In the genomic region with DNA sequence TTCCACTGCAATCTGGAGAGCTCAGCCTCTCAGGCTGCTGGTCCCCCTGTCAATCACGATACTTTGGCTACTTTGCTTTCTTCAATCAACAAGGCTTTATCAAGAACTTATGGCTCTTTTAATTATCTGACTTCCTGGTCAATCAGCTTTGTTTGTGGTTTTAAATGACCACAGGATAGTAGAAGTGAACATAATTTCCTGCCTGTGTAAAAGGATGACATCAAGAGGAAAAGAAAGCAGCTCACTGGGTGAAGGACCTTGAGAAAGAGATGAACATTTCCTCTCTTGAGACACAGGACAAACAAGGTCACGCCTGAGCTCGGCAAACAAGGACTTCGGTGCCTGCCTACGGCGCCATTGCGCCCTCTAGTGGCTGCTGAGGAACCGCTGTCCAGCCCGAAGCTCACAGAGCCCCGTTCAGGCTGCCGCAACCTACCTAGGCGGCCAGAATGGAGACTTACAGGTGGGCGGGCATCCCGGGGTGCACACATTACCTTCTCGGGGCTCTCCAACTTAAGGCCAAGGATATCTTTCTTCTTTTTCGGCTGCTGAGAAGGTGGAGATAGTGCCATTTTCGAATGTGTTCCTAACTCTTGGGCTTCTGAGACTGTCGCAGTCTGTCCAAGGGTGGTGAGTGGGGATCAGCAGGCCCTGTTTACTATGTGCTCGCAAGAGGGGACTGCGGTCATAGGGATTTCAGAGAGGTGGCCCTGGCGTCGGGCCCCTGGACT, we compare ENCODE assay signal across 8 cellular contexts. TPM values are rescaled to one million over a fixed set of nuclear protein-coding genes. Genes with fewer than 3 reads are reported as not detected.
DNase-seq lines count a peak whose midpoint lies in the region; ATAC-seq and TF ChIP-seq lines count a peak whose summit lies in the region.

No MANE protein-coding gene starts in this region.

- H3K36me3 Mint-ChIP-seq in neural crest cell (ENCODE audit: low read depth): no peaks in the 10 kb centered on the region
- no peaks in the 10 kb centered on the region for H3K36me3 Mint-ChIP-seq in stimulated activated naive CD8-positive, alpha-beta T cell treated with anti-CD3 and anti-CD28 coated beads, Interleukin-15, Interleukin-2, amounts not matched to agents 100 ng/mL and 50 ng/mL, for 24 hours (ENCODE audit: low read depth)

- H3K4me1 Mint-ChIP-seq in neural crest cell: peaks cover 5% of the 10 kb centered on the region
- H3K4me1 Mint-ChIP-seq in stimulated activated naive CD8-positive, alpha-beta T cell treated with anti-CD3 and anti-CD28 coated beads, Interleukin-15, Interleukin-2, amounts not matched to agents 100 ng/mL and 50 ng/mL, for 24 hours (ENCODE audit: low read depth): peaks cover 39% of the 10 kb centered on the region

- TF ChIP-seq CTCF in fibroblast of pulmonary artery (IDR thresholded peaks at IDR 0.05; ENCODE audit: low read length, missing control alignments) (peak; percentile 99), neural crest cell (conservative IDR thresholded peaks at IDR 0.05) (peak; percentile 99)

- TF ChIP-seq RAD21 in Ishikawa (IDR thresholded peaks at IDR 0.05; ENCODE audit: low read depth): peak; percentile 96

- H3K4me3 Mint-ChIP-seq in neural crest cell: no peak overlapping the region
- H3K4me3 Mint-ChIP-seq in stimulated activated naive CD8-positive, alpha-beta T cell treated with anti-CD3 and anti-CD28 coated beads, Interleukin-15, Interleukin-2, amounts not matched to agents 100 ng/mL and 50 ng/mL, for 24 hours: no peak overlapping the region

- no peak overlapping the region for H3K4me3 ChIP-seq in fibroblast of pulmonary artery (replicated peaks; ENCODE audit: low read depth, low read length)

- TF ChIP-seq EP300 in Ishikawa (IDR thresholded peaks at IDR 0.05; ENCODE audit: borderline replicate concordance): no peak

- peak; percentile 87 for ATAC-seq in GM21619 (IDR thresholded peaks at IDR 0.05; ENCODE audit: unreplicated experiment)

- H3K27ac Mint-ChIP-seq in neural crest cell (ENCODE audit: unreplicated experiment): no peak overlapping the region
- peak overlapping the region; percentile 76 for H3K27ac Mint-ChIP-seq in stimulated activated naive CD8-positive, alpha-beta T cell treated with anti-CD3 and anti-CD28 coated beads, Interleukin-15, Interleukin-2, amounts not matched to agents 100 ng/mL and 50 ng/mL, for 24 hours

- no peaks in the 10 kb centered on the region for H3K9me3 Mint-ChIP-seq in neural crest cell
- H3K9me3 Mint-ChIP-seq in stimulated activated naive CD8-positive, alpha-beta T cell treated with anti-CD3 and anti-CD28 coated beads, Interleukin-15, Interleukin-2, amounts not matched to agents 100 ng/mL and 50 ng/mL, for 24 hours: no peaks in the 10 kb centered on the region

- peaks cover 12% of the 10 kb centered on the region for H3K27me3 Mint-ChIP-seq in neural crest cell (ENCODE audit: low read depth)
- no peaks in the 10 kb centered on the region for H3K27me3 Mint-ChIP-seq in stimulated activated naive CD8-positive, alpha-beta T cell treated with anti-CD3 and anti-CD28 coated beads, Interleukin-15, Interleukin-2, amounts not matched to agents 100 ng/mL and 50 ng/mL, for 24 hours

- DNase-seq in DMS53 treated with DMSO at 0.1 percent for 48 hours (lab: John Stamatoyannopoulos, UW; ENCODE audit: unreplicated experiment) (peak; percentile 98), RPMI7951 (ENCODE audit: low read depth) (peak; percentile 93), fibroblast of pulmonary artery (ENCODE audit: low read depth) (peak; percentile 99), neural crest cell (ENCODE audit: low read depth, low spot score) (peak; percentile 84)
- peak; percentile 75 to 82 for DNase-seq in activated T-helper 1 cell treated with anti-CD3 and anti-CD28 coated beads, Interleukin-2, amount 50 U/mL, for 16 hours (ENCODE audit: low read depth in 1 of 2, low spot score in 1 of 2)

TF ChIP-seq in Ishikawa, 13 proteins besides CTCF, POLR2A, EP300 and RAD21:
- no peak for TF ChIP-seq ZBTB7A (IDR thresholded peaks at IDR 0.05; ENCODE audit: low read depth)
- TF ChIP-seq TEAD4 (IDR thresholded peaks at IDR 0.05): no peak
- no peak for TF ChIP-seq YY1 (IDR thresholded peaks at IDR 0.05; ENCODE audit: low read depth)
- TF ChIP-seq TCF12 (IDR thresholded peaks at IDR 0.05; ENCODE audit: low read depth): 0 out of 2 replicates have a peak, but pooled peaks have one; percentile 17
- TF ChIP-seq, protein P1, sequence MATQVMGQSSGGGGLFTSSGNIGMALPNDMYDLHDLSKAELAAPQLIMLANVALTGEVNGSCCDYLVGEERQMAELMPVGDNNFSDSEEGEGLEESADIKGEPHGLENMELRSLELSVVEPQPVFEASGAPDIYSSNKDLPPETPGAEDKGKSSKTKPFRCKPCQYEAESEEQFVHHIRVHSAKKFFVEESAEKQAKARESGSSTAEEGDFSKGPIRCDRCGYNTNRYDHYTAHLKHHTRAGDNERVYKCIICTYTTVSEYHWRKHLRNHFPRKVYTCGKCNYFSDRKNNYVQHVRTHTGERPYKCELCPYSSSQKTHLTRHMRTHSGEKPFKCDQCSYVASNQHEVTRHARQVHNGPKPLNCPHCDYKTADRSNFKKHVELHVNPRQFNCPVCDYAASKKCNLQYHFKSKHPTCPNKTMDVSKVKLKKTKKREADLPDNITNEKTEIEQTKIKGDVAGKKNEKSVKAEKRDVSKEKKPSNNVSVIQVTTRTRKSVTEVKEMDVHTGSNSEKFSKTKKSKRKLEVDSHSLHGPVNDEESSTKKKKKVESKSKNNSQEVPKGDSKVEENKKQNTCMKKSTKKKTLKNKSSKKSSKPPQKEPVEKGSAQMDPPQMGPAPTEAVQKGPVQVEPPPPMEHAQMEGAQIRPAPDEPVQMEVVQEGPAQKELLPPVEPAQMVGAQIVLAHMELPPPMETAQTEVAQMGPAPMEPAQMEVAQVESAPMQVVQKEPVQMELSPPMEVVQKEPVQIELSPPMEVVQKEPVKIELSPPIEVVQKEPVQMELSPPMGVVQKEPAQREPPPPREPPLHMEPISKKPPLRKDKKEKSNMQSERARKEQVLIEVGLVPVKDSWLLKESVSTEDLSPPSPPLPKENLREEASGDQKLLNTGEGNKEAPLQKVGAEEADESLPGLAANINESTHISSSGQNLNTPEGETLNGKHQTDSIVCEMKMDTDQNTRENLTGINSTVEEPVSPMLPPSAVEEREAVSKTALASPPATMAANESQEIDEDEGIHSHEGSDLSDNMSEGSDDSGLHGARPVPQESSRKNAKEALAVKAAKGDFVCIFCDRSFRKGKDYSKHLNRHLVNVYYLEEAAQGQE (IDR thresholded peaks at IDR 0.05; ENCODE audit: low read depth): peak; percentile 62
- 0 out of 2 replicates have a peak, but pooled peaks have one; percentile 32 for TF ChIP-seq MAX (IDR thresholded peaks at IDR 0.05)
- TF ChIP-seq, protein P2, sequence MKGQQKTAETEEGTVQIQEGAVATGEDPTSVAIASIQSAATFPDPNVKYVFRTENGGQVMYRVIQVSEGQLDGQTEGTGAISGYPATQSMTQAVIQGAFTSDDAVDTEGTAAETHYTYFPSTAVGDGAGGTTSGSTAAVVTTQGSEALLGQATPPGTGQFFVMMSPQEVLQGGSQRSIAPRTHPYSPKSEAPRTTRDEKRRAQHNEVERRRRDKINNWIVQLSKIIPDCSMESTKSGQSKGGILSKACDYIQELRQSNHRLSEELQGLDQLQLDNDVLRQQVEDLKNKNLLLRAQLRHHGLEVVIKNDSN (IDR thresholded peaks at IDR 0.05): no peak
TF ChIP-seq in Ishikawa: peak in this region for 3.

RNA-seq across cellular contexts. Expression of gene IL1RL2, which starts 54.0 kb away (rescaled TPM):
- 0.39 TPM in 1 of 2 replicates, not detected in the other for total RNA-seq in RPMI7951 (2014; rRNA removed; shearing (Covaris generic))
- not detected in 2 replicates for total RNA-seq in neural crest cell
